In genomic region chr6:62283828-62284411, GRCh38 we compare ENCODE assay signal across 8 cellular contexts. TPM values are rescaled to one million over a fixed set of nuclear protein-coding genes. Genes with fewer than 3 reads are reported as not detected.
DNase-seq lines count a peak whose midpoint lies in the region; ATAC-seq and TF ChIP-seq lines count a peak whose summit lies in the region.

No MANE protein-coding gene starts in this region.

- no peak for ATAC-seq in GM21360 (IDR thresholded peaks at IDR 0.05; ENCODE audit: unreplicated experiment)

- DNase-seq in GM03348 (ENCODE audit: low spot score) (peak; percentile 10), MV-4-11 (lab: John Stamatoyannopoulos, UW) (peak; percentile 18), T47D (ENCODE audit: low read depth in 1 of 2, low spot score in 1 of 2) (peak; percentile 1 to 43), middle frontal gyrus (ENCODE audit: extremely low spot score, low spot score) (peak; percentile 70), vagina (ENCODE audit: extremely low spot score in 2 of 2) (no peak)
- no peak for DNase-seq in activated T-cell treated with anti-CD3 and anti-CD28 coated beads, Interleukin-2, amount 50 U/mL, for 48 hours
- DNase-seq in stimulated activated CD4-positive, alpha-beta T cell treated with anti-CD3 and anti-CD28 coated beads, Interleukin-15, amount 100 ng/mL, for 24 hours = no peak

- H3K9me3 ChIP-seq in vagina = no peaks in the 10 kb centered on the region

- TF ChIP-seq POLR2A in vagina (IDR thresholded peaks at IDR 0.05) = no peak

- no peak overlapping the region for H3K4me3 ChIP-seq in vagina

- no peaks in the 10 kb centered on the region for H3K36me3 ChIP-seq in vagina

- no peaks in the 10 kb centered on the region for H3K4me1 ChIP-seq in vagina

- H3K27me3 ChIP-seq in vagina = no peaks in the 10 kb centered on the region

- intact Hi-C loops in vagina (cut with DNase I) = no loop called here

- H3K27ac ChIP-seq in vagina = no peak overlapping the region

- no peak for TF ChIP-seq CTCF in vagina (IDR thresholded peaks at IDR 0.05)

- in situ Hi-C loops in T47D (cut with HindIII; ENCODE audit: low pct_unique_long_range_greater_than_20kb, low sequenced_read_pairs) = no loop called here

RNA-seq across cellular contexts. Expression of gene KHDRBS2, which starts 2.1 kb away (rescaled TPM):
- total RNA-seq in vagina = 1.7 TPM

Comparison
In these comparisons a context has a peak if more than half of its experiments do, and no peak if none do; other contexts are left out.
1. DNase-seq: peak in GM03348 (single experiment), MV-4-11 (single experiment), T47D (2 of 2) and middle frontal gyrus (single experiment); none in activated T-cell treated with anti-CD3 and anti-CD28 coated beads, Interleukin-2, amount 50 U/mL, for 48 hours (0 of 2), vagina (0 of 2) and stimulated activated CD4-positive, alpha-beta T cell treated with anti-CD3 and anti-CD28 coated beads, Interleukin-15, amount 100 ng/mL, for 24 hours (single experiment).